24 cellular contexts compared by ENCODE assay signal in the genomic region with DNA sequence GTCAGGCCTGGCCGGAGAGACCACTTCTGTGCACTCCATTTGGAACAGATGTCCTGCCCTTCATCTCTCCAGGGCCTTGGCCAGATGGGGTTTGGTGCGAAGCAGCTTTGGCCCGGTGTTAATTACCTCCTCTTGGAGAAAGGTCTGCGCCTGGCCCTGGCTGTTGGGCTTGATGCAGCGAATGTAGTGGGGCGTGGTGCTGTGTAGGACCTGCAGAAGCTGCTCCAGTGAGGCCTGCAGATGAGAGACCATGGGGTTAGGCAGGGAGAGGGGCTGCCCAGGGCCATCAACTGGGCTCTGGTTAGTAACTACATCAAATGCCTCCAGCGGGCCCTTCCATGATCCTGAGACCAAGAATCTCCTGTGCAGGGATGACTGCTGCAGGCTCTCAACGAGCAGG. TPM values are rescaled to one million over a fixed set of nuclear protein-coding genes. Genes with fewer than 3 reads are reported as not detected.
DNase-seq lines count a peak whose midpoint lies in the region; ATAC-seq, FAIRE-seq and TF ChIP-seq lines count a peak whose summit lies in the region.
"Had no signal": no experiment of that assay in that cellular context is flagged by ENCODE, and none has a peak within 500 bp of the region (broad histone marks: within the 10 kb centered on the region; RNA-seq: fewer than 3 reads in every experiment).

No MANE protein-coding gene starts in this region.

- H3K4me2 ChIP-seq in HepG2 (ENCODE audit: low read depth, low read length), result no peak overlapping the region
- H3K4me2 ChIP-seq: PC-9 had no signal

- peaks cover 18% of the 10 kb centered on the region for H3K4me1 ChIP-seq in HepG2 (ENCODE audit: insufficient read depth, low read length)
- H3K4me1 ChIP-seq in right lobe of liver, result no peaks in the 10 kb centered on the region
- H3K4me1 ChIP-seq in kidney (ENCODE audit: control insufficient read depth in 1 of 2, insufficient read depth in 1 of 2, low read depth in 1 of 2, low read length in 2 of 2), result no peaks in the 10 kb centered on the region
- no peaks in the 10 kb centered on the region for H3K4me1 ChIP-seq in vagina
- H3K4me1 ChIP-seq: SJSA1 had no signal

- H3K9me3 ChIP-seq in HepG2 (ENCODE audit: low read length) (no peaks in the 10 kb centered on the region), right lobe of liver (no peaks in the 10 kb centered on the region), WERI-Rb-1 (ENCODE audit: severe bottlenecking) (no peaks in the 10 kb centered on the region), kidney (ENCODE audit: control insufficient read depth in 1 of 2, low read length in 2 of 2) (no peaks in the 10 kb centered on the region), vagina (no peaks in the 10 kb centered on the region)
- H3K9me3 ChIP-seq: MG63, SJSA1 had no signal

- TF ChIP-seq EP300 in HepG2 (IDR thresholded peaks at IDR 0.05; ENCODE audit: low read depth in 2 of 2, low read length in 2 of 2) (no peak), HepG2 (CRISPR knock-in tag; IDR thresholded peaks at IDR 0.05; ENCODE audit: borderline replicate concordance) (no peak)

- no peaks in the 10 kb centered on the region for H3K79me2 ChIP-seq in HepG2 (ENCODE audit: insufficient read depth, low read length)

- H3K36me3 ChIP-seq in HepG2 (replicated peaks in 1 of 2; ENCODE audit: control insufficient read depth in 1 of 2, insufficient read depth in 2 of 2, low read length in 2 of 2) (peaks cover 26 to 56% of the 10 kb centered on the region in 2 experiments), right lobe of liver (peaks cover 0 to 7% (median 7%) of the 10 kb centered on the region in 4 donors), WERI-Rb-1 (peaks cover 94% of the 10 kb centered on the region), kidney (ENCODE audit: control insufficient read depth in 1 of 2, insufficient read depth in 2 of 2, low read length in 2 of 2) (peaks cover 19 to 25% of the 10 kb centered on the region in 2 donors), vagina (peaks cover 0 to 47% of the 10 kb centered on the region in 2 donors)

- TF ChIP-seq CTCF in HepG2 (CRISPR knock-in tag; IDR thresholded peaks at IDR 0.05) (no peak), right lobe of liver (IDR thresholded peaks at IDR 0.05) (no peak), WERI-Rb-1 (IDR thresholded peaks at IDR 0.05; ENCODE audit: low read depth, low read length) (no peak), kidney (IDR thresholded peaks at IDR 0.05; ENCODE audit: borderline replicate concordance, extremely low read depth, insufficient read depth) (no peak), vagina (IDR thresholded peaks at IDR 0.05) (no peak)

- H3K4me3 ChIP-seq in HepG2 (replicated peaks in 1 of 3; ENCODE audit: insufficient read depth in 1 of 3, low read depth in 2 of 3, low read length in 3 of 3) (no peak overlapping the region), right lobe of liver (no peak overlapping the region), WERI-Rb-1 (ENCODE audit: low read depth, low read length) (no peak overlapping the region), kidney (ENCODE audit: low read length in 2 of 2) (no peak overlapping the region), vagina (no peak overlapping the region)
- H3K4me3 ChIP-seq: MG63, PC-9, SJSA1 had no signal

- H3K27ac ChIP-seq in HepG2 (ENCODE audit: extremely low read length, insufficient read depth, low read length), result no peak overlapping the region
- no peak overlapping the region for H3K27ac ChIP-seq in right lobe of liver
- peak overlapping the region; percentile 26 for H3K27ac ChIP-seq in WERI-Rb-1
- H3K27ac ChIP-seq in kidney (ENCODE audit: low read depth in 2 of 2, low read length in 2 of 2), result no peak overlapping the region
- H3K27ac ChIP-seq in vagina, result no peak overlapping the region
- H3K27ac ChIP-seq: PC-9, SJSA1 had no signal

- no peak overlapping the region for H3K9ac ChIP-seq in HepG2 (ENCODE audit: insufficient read depth, low read depth, low read length)
- no peak overlapping the region for H3K9ac ChIP-seq in kidney (ENCODE audit: low read length in 2 of 2)

- TF ChIP-seq POLR2A in HepG2 (IDR thresholded peaks at IDR 0.05; ENCODE audit: insufficient read depth in 1 of 2, low read depth in 2 of 2, low read length in 2 of 2), result no peak
- no peak for TF ChIP-seq POLR2A in right lobe of liver (IDR thresholded peaks at IDR 0.05)
- TF ChIP-seq POLR2A in vagina (IDR thresholded peaks at IDR 0.05), result no peak

- no peak for ATAC-seq in HepG2
- ATAC-seq in right lobe of liver, result no peak
- no peak for ATAC-seq in HG02610 (IDR thresholded peaks at IDR 0.05; ENCODE audit: unreplicated experiment)
- no peak for ATAC-seq in GM18519 (IDR thresholded peaks at IDR 0.05; ENCODE audit: low FRiP score, unreplicated experiment)

- CTCF ChIA-PET in HepG2 (lab: Yijun Ruan, JAX; ENCODE audit: low intra/inter-chr PET ratio, low total read pairs), result no interaction called here

- DNase-seq in HepG2 (ENCODE audit: low spot score), result no peak
- DNase-seq in right lobe of liver, result no peak
- DNase-seq in WERI-Rb-1, result peak; percentile 35
- DNase-seq in kidney, result peak; percentile 50
- no peak for DNase-seq in vagina (ENCODE audit: extremely low spot score in 2 of 2)
- DNase-seq: C1 segment of cervical spinal cord; CD4-positive, alpha-beta memory T cell; COR-L47; DMS153; DND-41; KBM-7; MG63; NCI-H1105 treated with DMSO at 0.1 percent for 48 hours; NCI-H146; NCI-H1930; NCI-H2107; NCI-H446; NCI-H526 treated with DMSO at 0.1 percent for 48 hours; PC-9; Right ventricle myocardium superior had no signal

- H2AFZ ChIP-seq in HepG2 (ENCODE audit: low read length), result no peak overlapping the region
- H2AFZ ChIP-seq: PC-9 had no signal

- intact Hi-C loops in HepG2 (cut with micrococcal nuclease; ENCODE audit: unreplicated experiment) (no loop called here), right lobe of liver (cut with DNase I) (no loop called here), kidney (cut with DNase I) (no loop called here), vagina (cut with DNase I) (no loop called here)

- POLR2A ChIA-PET in HepG2 (lab: Yijun Ruan, JAX), result interaction anchor here (1.1 kb wide), 1 partner anchor 17 kb away, joined by 4 read pairs; no protein-coding TSS in a partner anchor

- no peaks in the 10 kb centered on the region for H3K27me3 ChIP-seq in HepG2 (ENCODE audit: control insufficient read depth in 1 of 2, insufficient read depth in 2 of 2, low read length in 2 of 2)
- H3K27me3 ChIP-seq in right lobe of liver, result no peaks in the 10 kb centered on the region
- H3K27me3 ChIP-seq in WERI-Rb-1 (ENCODE audit: insufficient read depth, low read depth, severe bottlenecking), result no peaks in the 10 kb centered on the region
- H3K27me3 ChIP-seq in vagina, result no peaks in the 10 kb centered on the region
- H3K27me3 ChIP-seq: MG63, SJSA1 had no signal

- no peaks in the 10 kb centered on the region for H4K20me1 ChIP-seq in HepG2 (ENCODE audit: insufficient read depth, low read length)

- FAIRE-seq in HepG2 (lab: Jason Lieb, UNC) (no peak), kidney (lab: Jason Lieb, UNC) (no peak)
- FAIRE-seq: GM12892 had no signal

- no peak for TF ChIP-seq RAD21 in HepG2 (CRISPR knock-in tag; IDR thresholded peaks at IDR 0.05)

- WGBS in HepG2 (ENCODE audit: low lambda C conversion rate), result 98% methylated on average over 6 of the region's 8 CpGs
- WGBS in right lobe of liver (ENCODE audit: insufficient coverage, low coverage, low lambda C conversion rate, missing lambda C conversion rate), result 100% methylated on average over 1 of the region's 8 CpGs

- no TSS peak for BruUV-seq in HepG2 (replicated peaks; lab: Mats Ljungman, UMichigan)

- in situ Hi-C loops in HepG2 (cut with HindIII; ENCODE audit: extremely low pct_ligation_motif_present, low pct_unique_long_range_greater_than_20kb), result no loop called here

RNA-seq across cellular contexts. Expression of a gene that starts 18.7 kb away (rescaled TPM):
- 66.6 and 88.3 TPM in 2 replicates for total RNA-seq in HepG2 (2016; rRNA removed; fragmentation: Illumina TruSeq; extraction: Trizol)
- 29.8 and 32.2 TPM in 2 replicates for total RNA-seq in HepG2 (2016; cell fraction: cytosol; rRNA removed; fragmentation: Illumina TruSeq; extraction: Trizol; ENCODE audit: low read depth)
- 67.3 and 89.4 TPM in 2 replicates for total RNA-seq in HepG2 (2016; cell fraction: insoluble cytoplasmic fraction; rRNA removed; fragmentation: Illumina TruSeq; extraction: Trizol)
- 41.9 and 45.5 TPM in 2 replicates for total RNA-seq in HepG2 (2016; cell fraction: membrane; rRNA removed; fragmentation: Illumina TruSeq; extraction: Trizol)
- 27.8 and 28.2 TPM in 2 replicates for total RNA-seq in HepG2 (2016; cell fraction: nucleus; rRNA removed; fragmentation: Illumina TruSeq; extraction: Trizol)
- polyA plus RNA-seq in HepG2 (2011; rRNA removed), result 60.9 and 77.4 TPM in 2 replicates
- 58.2 and 69.6 TPM in 2 replicates for polyA plus RNA-seq in HepG2 (2011; cell fraction: cytosol; rRNA removed)
- polyA plus RNA-seq in HepG2 (2011; cell fraction: nucleus; rRNA removed), result 16.3 and 25.3 TPM in 2 replicates
- 48.2 and 51.5 TPM in 2 replicates for polyA plus RNA-seq in HepG2 (2012)
- 30.5 and 31.3 TPM in 2 replicates for polyA plus RNA-seq in HepG2 (2016; cell fraction: cytosol; fragmentation: Illumina TruSeq; extraction: Trizol; ENCODE audit: low read depth)
- 87.9 and 101 TPM in 2 replicates for polyA plus RNA-seq in HepG2 (2016; cell fraction: insoluble cytoplasmic fraction; fragmentation: Illumina TruSeq; extraction: Trizol; ENCODE audit: low read depth)
- 43.8 and 44.5 TPM in 2 replicates for polyA plus RNA-seq in HepG2 (2016; cell fraction: membrane; fragmentation: Illumina TruSeq; extraction: Trizol; ENCODE audit: low read depth)
- 41.8 and 50.1 TPM in 2 replicates for polyA plus RNA-seq in HepG2 (2016; cell fraction: nucleus; fragmentation: Illumina TruSeq; extraction: Trizol; ENCODE audit: insufficient read depth, low read depth)
- polyA minus RNA-seq in HepG2 (2011; rRNA and poly(A)+ RNA removed; ENCODE audit: low replicate concordance), result 22.7 and 35.2 TPM in 2 replicates
- 8.5 and 13.5 TPM in 2 replicates for polyA minus RNA-seq in HepG2 (2011; cell fraction: cytosol; rRNA and poly(A)+ RNA removed)
- polyA minus RNA-seq in HepG2 (2011; cell fraction: nucleus; rRNA and poly(A)+ RNA removed), result 20.0 and 28.6 TPM in 2 replicates
- 10 to 100 TPM; 11.2 to 16.6 (median 12.5) TPM for total RNA-seq in right lobe of liver
- 25.4 TPM for total RNA-seq in kidney
- polyA plus RNA-seq in kidney (ENCODE audit: insufficient read depth, low read depth, low replicate concordance), result 60.9 TPM
- 13.5 TPM for total RNA-seq in vagina

RNA-seq across cellular contexts. Expression of a gene that starts 29.5 kb away (rescaled TPM):
- total RNA-seq in HepG2 (2016; rRNA removed; fragmentation: Illumina TruSeq; extraction: Trizol) (46.8 and 75.7 TPM in 2 replicates), right lobe of liver (10 to 100 TPM; 20.6 to 40.5 (median 28.9) TPM), kidney (74.7 TPM), vagina (112 TPM)
- 70.2 and 74.2 TPM in 2 replicates for total RNA-seq in HepG2 (2016; cell fraction: cytosol; rRNA removed; fragmentation: Illumina TruSeq; extraction: Trizol; ENCODE audit: low read depth)
- 42.5 and 72.3 TPM in 2 replicates for total RNA-seq in HepG2 (2016; cell fraction: insoluble cytoplasmic fraction; rRNA removed; fragmentation: Illumina TruSeq; extraction: Trizol)
- 73.2 and 82.2 TPM in 2 replicates for total RNA-seq in HepG2 (2016; cell fraction: membrane; rRNA removed; fragmentation: Illumina TruSeq; extraction: Trizol)
- total RNA-seq in HepG2 (2016; cell fraction: nucleus; rRNA removed; fragmentation: Illumina TruSeq; extraction: Trizol), result 105 and 110 TPM in 2 replicates
- polyA plus RNA-seq in HepG2 (2011; rRNA removed) (80.8 and 82.3 TPM in 2 replicates), kidney (ENCODE audit: insufficient read depth, low read depth, low replicate concordance) (28.9 TPM)
- polyA plus RNA-seq in HepG2 (2011; cell fraction: cytosol; rRNA removed), result 31.7 and 43.3 TPM in 2 replicates
- polyA plus RNA-seq in HepG2 (2011; cell fraction: nucleus; rRNA removed), result 435 and 511 TPM in 2 replicates
- 38.9 and 47.5 TPM in 2 replicates for polyA plus RNA-seq in HepG2 (2012)
- polyA plus RNA-seq in HepG2 (2016; cell fraction: cytosol; fragmentation: Illumina TruSeq; extraction: Trizol; ENCODE audit: low read depth), result 29.1 and 34.3 TPM in 2 replicates
- 38.5 and 44.1 TPM in 2 replicates for polyA plus RNA-seq in HepG2 (2016; cell fraction: insoluble cytoplasmic fraction; fragmentation: Illumina TruSeq; extraction: Trizol; ENCODE audit: low read depth)
- polyA plus RNA-seq in HepG2 (2016; cell fraction: membrane; fragmentation: Illumina TruSeq; extraction: Trizol; ENCODE audit: low read depth), result 43.7 and 46.4 TPM in 2 replicates
- 202 and 205 TPM in 2 replicates for polyA plus RNA-seq in HepG2 (2016; cell fraction: nucleus; fragmentation: Illumina TruSeq; extraction: Trizol; ENCODE audit: insufficient read depth, low read depth)
- polyA minus RNA-seq in HepG2 (2011; rRNA and poly(A)+ RNA removed; ENCODE audit: low replicate concordance), result 151 and 353 TPM in 2 replicates
- 25.4 and 29.5 TPM in 2 replicates for polyA minus RNA-seq in HepG2 (2011; cell fraction: cytosol; rRNA and poly(A)+ RNA removed)
- 222 and 248 TPM in 2 replicates for polyA minus RNA-seq in HepG2 (2011; cell fraction: nucleus; rRNA and poly(A)+ RNA removed)

RNA-seq across cellular contexts. Expression of a gene that starts 29.6 kb away (rescaled TPM):
- total RNA-seq in HepG2 (2016; rRNA removed; fragmentation: Illumina TruSeq; extraction: Trizol) (24.0 and 26.5 TPM in 2 replicates), right lobe of liver (1 to 10 TPM; 3.0 to 6.1 (median 4.1) TPM), kidney (11.1 TPM), vagina (3.2 TPM)
- total RNA-seq in HepG2 (2016; cell fraction: cytosol; rRNA removed; fragmentation: Illumina TruSeq; extraction: Trizol; ENCODE audit: low read depth), result 4.4 and 5.1 TPM in 2 replicates
- total RNA-seq in HepG2 (2016; cell fraction: insoluble cytoplasmic fraction; rRNA removed; fragmentation: Illumina TruSeq; extraction: Trizol), result 21.6 and 25.0 TPM in 2 replicates
- 19.0 and 23.1 TPM in 2 replicates for total RNA-seq in HepG2 (2016; cell fraction: membrane; rRNA removed; fragmentation: Illumina TruSeq; extraction: Trizol)
- 20.3 and 22.4 TPM in 2 replicates for total RNA-seq in HepG2 (2016; cell fraction: nucleus; rRNA removed; fragmentation: Illumina TruSeq; extraction: Trizol)
- polyA plus RNA-seq in HepG2 (2011; rRNA removed) (6.6 and 9.0 TPM in 2 replicates), kidney (ENCODE audit: insufficient read depth, low read depth, low replicate concordance) (4.7 TPM)
- 4.7 and 6.7 TPM in 2 replicates for polyA plus RNA-seq in HepG2 (2011; cell fraction: cytosol; rRNA removed)
- polyA plus RNA-seq in HepG2 (2011; cell fraction: nucleus; rRNA removed), result 3.9 and 4.8 TPM in 2 replicates
- 11.2 and 12.6 TPM in 2 replicates for polyA plus RNA-seq in HepG2 (2012)
- polyA plus RNA-seq in HepG2 (2016; cell fraction: cytosol; fragmentation: Illumina TruSeq; extraction: Trizol; ENCODE audit: low read depth), result 5.5 and 6.5 TPM in 2 replicates
- 25.9 and 29.3 TPM in 2 replicates for polyA plus RNA-seq in HepG2 (2016; cell fraction: insoluble cytoplasmic fraction; fragmentation: Illumina TruSeq; extraction: Trizol; ENCODE audit: low read depth)
- 20.3 and 21.1 TPM in 2 replicates for polyA plus RNA-seq in HepG2 (2016; cell fraction: membrane; fragmentation: Illumina TruSeq; extraction: Trizol; ENCODE audit: low read depth)
- polyA plus RNA-seq in HepG2 (2016; cell fraction: nucleus; fragmentation: Illumina TruSeq; extraction: Trizol; ENCODE audit: insufficient read depth, low read depth), result 29.7 and 32.1 TPM in 2 replicates
- polyA minus RNA-seq in HepG2 (2011; rRNA and poly(A)+ RNA removed; ENCODE audit: low replicate concordance), result 2.8 and 4.8 TPM in 2 replicates
- polyA minus RNA-seq in HepG2 (2011; cell fraction: cytosol; rRNA and poly(A)+ RNA removed), result 3.5 and 6.3 TPM in 2 replicates
- polyA minus RNA-seq in HepG2 (2011; cell fraction: nucleus; rRNA and poly(A)+ RNA removed), result 6.3 and 7.2 TPM in 2 replicates

RNA-seq across cellular contexts. Expression of a gene that starts 39.5 kb away (rescaled TPM):
- total RNA-seq in HepG2 (2016; rRNA removed; fragmentation: Illumina TruSeq; extraction: Trizol) (53.3 and 59.6 TPM in 2 replicates), right lobe of liver (10 to 100 TPM; 24.3 to 39.6 (median 35.3) TPM), kidney (86.8 TPM), vagina (47.9 TPM)
- 12.2 and 13.2 TPM in 2 replicates for total RNA-seq in HepG2 (2016; cell fraction: cytosol; rRNA removed; fragmentation: Illumina TruSeq; extraction: Trizol; ENCODE audit: low read depth)
- total RNA-seq in HepG2 (2016; cell fraction: insoluble cytoplasmic fraction; rRNA removed; fragmentation: Illumina TruSeq; extraction: Trizol), result 54.5 and 55.8 TPM in 2 replicates
- total RNA-seq in HepG2 (2016; cell fraction: membrane; rRNA removed; fragmentation: Illumina TruSeq; extraction: Trizol), result 17.0 and 19.1 TPM in 2 replicates
- 64.6 and 73.8 TPM in 2 replicates for total RNA-seq in HepG2 (2016; cell fraction: nucleus; rRNA removed; fragmentation: Illumina TruSeq; extraction: Trizol)
- polyA plus RNA-seq in HepG2 (2011; rRNA removed) (75.5 and 84.2 TPM in 2 replicates), kidney (ENCODE audit: insufficient read depth, low read depth, low replicate concordance) (43.0 TPM)
- 29.8 and 38.5 TPM in 2 replicates for polyA plus RNA-seq in HepG2 (2011; cell fraction: cytosol; rRNA removed)
- 127 and 151 TPM in 2 replicates for polyA plus RNA-seq in HepG2 (2011; cell fraction: nucleus; rRNA removed)
- 41.9 and 49.1 TPM in 2 replicates for polyA plus RNA-seq in HepG2 (2012)
- 4.2 and 5.6 TPM in 2 replicates for polyA plus RNA-seq in HepG2 (2016; cell fraction: cytosol; fragmentation: Illumina TruSeq; extraction: Trizol; ENCODE audit: low read depth)
- polyA plus RNA-seq in HepG2 (2016; cell fraction: insoluble cytoplasmic fraction; fragmentation: Illumina TruSeq; extraction: Trizol; ENCODE audit: low read depth), result 65.2 and 70.6 TPM in 2 replicates
- 9.6 and 11.3 TPM in 2 replicates for polyA plus RNA-seq in HepG2 (2016; cell fraction: membrane; fragmentation: Illumina TruSeq; extraction: Trizol; ENCODE audit: low read depth)
- polyA plus RNA-seq in HepG2 (2016; cell fraction: nucleus; fragmentation: Illumina TruSeq; extraction: Trizol; ENCODE audit: insufficient read depth, low read depth), result 118 and 132 TPM in 2 replicates
- polyA minus RNA-seq in HepG2 (2011; rRNA and poly(A)+ RNA removed; ENCODE audit: low replicate concordance), result 67.2 and 86.8 TPM in 2 replicates
- 16.6 and 22.4 TPM in 2 replicates for polyA minus RNA-seq in HepG2 (2011; cell fraction: cytosol; rRNA and poly(A)+ RNA removed)
- polyA minus RNA-seq in HepG2 (2011; cell fraction: nucleus; rRNA and poly(A)+ RNA removed), result 108 and 109 TPM in 2 replicates

Comparison
In these comparisons a context has a peak if more than half of its experiments do, and no peak if none do; other contexts are left out.
1. DNase-seq: peak in WERI-Rb-1 (single experiment) and kidney (single experiment); none in HepG2 (single experiment), right lobe of liver (0 of 3) and vagina (0 of 2).